In genomic region chr11:86761978-86762377, GRCh38 we compare ENCODE assay signal across 1 cellular context.
TF ChIP-seq lines count a peak whose summit lies in the region.

No MANE protein-coding gene starts in this region.

TF ChIP-seq in IMR-90, 13 proteins besides CTCF, POLR2A, EP300 and RAD21 (continued from another document):
- no peak for TF ChIP-seq ELK1 (IDR thresholded peaks at IDR 0.05; ENCODE audit: borderline replicate concordance, low read depth, low read length)
TF ChIP-seq in IMR-90: peak in this region for 1.
